ENCODE assay signal across 1 cellular context in genomic region chr3:69784854-69785523, GRCh38.
TF ChIP-seq lines count a peak whose summit lies in the region.

No MANE protein-coding gene starts in this region.

TF ChIP-seq in K562, 482 proteins besides CTCF, POLR2A, EP300 and RAD21 (continued from another document and continues in another):
- TF ChIP-seq FOXP1 (CRISPR knock-in tag; IDR thresholded peaks at IDR 0.05), result no peak
- TF ChIP-seq, protein P1, sequence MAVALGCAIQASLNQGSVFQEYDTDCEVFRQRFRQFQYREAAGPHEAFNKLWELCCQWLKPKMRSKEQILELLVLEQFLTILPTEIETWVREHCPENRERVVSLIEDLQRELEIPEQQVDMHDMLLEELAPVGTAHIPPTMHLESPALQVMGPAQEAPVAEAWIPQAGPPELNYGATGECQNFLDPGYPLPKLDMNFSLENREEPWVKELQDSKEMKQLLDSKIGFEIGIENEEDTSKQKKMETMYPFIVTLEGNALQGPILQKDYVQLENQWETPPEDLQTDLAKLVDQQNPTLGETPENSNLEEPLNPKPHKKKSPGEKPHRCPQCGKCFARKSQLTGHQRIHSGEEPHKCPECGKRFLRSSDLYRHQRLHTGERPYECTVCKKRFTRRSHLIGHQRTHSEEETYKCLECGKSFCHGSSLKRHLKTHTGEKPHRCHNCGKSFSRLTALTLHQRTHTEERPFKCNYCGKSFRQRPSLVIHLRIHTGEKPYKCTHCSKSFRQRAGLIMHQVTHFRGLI (CRISPR knock-in tag; IDR thresholded peaks at IDR 0.05), result no peak
- TF ChIP-seq TOE1 (IDR thresholded peaks at IDR 0.05; ENCODE audit: borderline replicate concordance), result peak; percentile 81; the same call in 1 of the 2 replicates
- TF ChIP-seq TOE1 (CRISPR knock-in tag; IDR thresholded peaks at IDR 0.05; ENCODE audit: borderline replicate concordance, low read depth), result no peak
- TF ChIP-seq THAP7 (CRISPR knock-in tag; IDR thresholded peaks at IDR 0.05), result no peak
- TF ChIP-seq SIN3B (IDR thresholded peaks at IDR 0.05; ENCODE audit: low read depth), result no peak
- TF ChIP-seq ZNF507 (tag; conservative IDR thresholded peaks at IDR 0.05), result no peak
- TF ChIP-seq, protein P2, sequence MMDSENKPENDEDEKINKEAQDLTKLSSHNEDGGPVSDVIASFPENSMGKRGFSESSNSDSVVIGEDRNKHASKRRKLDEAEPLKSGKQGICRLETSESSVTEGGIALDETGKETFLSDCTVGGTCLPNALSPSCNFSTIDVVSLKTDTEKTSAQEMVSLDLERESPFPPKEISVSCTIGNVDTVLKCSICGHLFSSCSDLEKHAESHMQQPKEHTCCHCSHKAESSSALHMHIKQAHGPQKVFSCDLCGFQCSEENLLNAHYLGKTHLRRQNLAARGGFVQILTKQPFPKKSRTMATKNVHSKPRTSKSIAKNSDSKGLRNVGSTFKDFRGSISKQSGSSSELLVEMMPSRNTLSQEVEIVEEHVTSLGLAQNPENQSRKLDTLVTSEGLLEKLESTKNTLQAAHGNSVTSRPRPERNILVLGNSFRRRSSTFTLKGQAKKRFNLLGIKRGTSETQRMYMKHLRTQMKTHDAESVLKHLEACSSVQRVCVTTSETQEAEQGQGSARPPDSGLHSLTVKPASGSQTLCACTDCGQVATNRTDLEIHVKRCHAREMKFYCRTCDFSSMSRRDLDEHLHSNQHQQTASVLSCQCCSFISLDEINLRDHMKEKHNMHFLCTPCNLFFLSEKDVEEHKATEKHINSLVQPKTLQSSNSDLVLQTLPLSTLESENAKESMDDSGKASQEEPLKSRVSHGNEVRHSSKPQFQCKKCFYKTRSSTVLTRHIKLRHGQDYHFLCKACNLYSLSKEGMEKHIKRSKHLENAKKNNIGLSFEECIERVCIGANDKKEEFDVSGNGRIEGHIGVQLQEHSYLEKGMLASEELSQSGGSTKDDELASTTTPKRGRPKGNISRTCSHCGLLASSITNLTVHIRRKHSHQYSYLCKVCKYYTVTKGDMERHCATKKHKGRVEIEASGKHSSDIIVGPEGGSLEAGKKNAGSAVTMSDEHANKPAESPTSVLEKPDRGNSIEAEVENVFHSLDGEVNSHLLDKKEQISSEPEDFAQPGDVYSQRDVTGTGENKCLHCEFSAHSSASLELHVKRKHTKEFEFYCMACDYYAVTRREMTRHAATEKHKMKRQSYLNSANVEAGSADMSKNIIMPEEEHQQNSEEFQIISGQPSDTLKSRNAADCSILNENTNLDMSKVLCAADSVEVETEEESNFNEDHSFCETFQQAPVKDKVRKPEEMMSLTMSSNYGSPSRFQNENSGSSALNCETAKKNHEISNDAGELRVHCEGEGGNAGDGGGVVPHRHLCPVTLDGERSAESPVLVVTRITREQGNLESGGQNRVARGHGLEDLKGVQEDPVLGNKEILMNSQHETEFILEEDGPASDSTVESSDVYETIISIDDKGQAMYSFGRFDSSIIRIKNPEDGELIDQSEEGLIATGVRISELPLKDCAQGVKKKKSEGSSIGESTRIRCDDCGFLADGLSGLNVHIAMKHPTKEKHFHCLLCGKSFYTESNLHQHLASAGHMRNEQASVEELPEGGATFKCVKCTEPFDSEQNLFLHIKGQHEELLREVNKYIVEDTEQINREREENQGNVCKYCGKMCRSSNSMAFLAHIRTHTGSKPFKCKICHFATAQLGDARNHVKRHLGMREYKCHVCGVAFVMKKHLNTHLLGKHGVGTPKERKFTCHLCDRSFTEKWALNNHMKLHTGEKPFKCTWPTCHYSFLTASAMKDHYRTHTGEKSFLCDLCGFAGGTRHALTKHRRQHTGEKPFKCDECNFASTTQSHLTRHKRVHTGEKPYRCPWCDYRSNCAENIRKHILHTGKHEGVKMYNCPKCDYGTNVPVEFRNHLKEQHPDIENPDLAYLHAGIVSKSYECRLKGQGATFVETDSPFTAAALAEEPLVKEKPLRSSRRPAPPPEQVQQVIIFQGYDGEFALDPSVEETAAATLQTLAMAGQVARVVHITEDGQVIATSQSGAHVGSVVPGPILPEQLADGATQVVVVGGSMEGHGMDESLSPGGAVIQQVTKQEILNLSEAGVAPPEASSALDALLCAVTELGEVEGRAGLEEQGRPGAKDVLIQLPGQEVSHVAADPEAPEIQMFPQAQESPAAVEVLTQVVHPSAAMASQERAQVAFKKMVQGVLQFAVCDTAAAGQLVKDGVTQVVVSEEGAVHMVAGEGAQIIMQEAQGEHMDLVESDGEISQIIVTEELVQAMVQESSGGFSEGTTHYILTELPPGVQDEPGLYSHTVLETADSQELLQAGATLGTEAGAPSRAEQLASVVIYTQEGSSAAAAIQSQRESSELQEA (IDR thresholded peaks at IDR 0.05; ENCODE audit: low read depth), result no peak
- no peak for TF ChIP-seq TEAD4 (IDR thresholded peaks at IDR 0.05; ENCODE audit: low read length)
- TF ChIP-seq TEAD4 (CRISPR knock-in tag; IDR thresholded peaks at IDR 0.05; ENCODE audit: borderline replicate concordance), result no peak
- no peak for TF ChIP-seq KLF16 (IDR thresholded peaks at IDR 0.05)
- no peak for TF ChIP-seq SUPT5H (IDR thresholded peaks at IDR 0.05)
- TF ChIP-seq ETS2 (tag; IDR thresholded peaks at IDR 0.05; ENCODE audit: borderline replicate concordance, poor library complexity, severe bottlenecking), result no peak
- no peak for TF ChIP-seq RBM22 (IDR thresholded peaks at IDR 0.05; ENCODE audit: low read depth, low read length, poor library complexity, severe bottlenecking)
- TF ChIP-seq, protein P3, sequence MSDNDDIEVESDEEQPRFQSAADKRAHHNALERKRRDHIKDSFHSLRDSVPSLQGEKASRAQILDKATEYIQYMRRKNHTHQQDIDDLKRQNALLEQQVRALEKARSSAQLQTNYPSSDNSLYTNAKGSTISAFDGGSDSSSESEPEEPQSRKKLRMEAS (CRISPR knock-in tag; IDR thresholded peaks at IDR 0.05), result no peak
- no peak for TF ChIP-seq GMEB1 (CRISPR knock-in tag; IDR thresholded peaks at IDR 0.05)
- no peak for TF ChIP-seq PBX2 (CRISPR knock-in tag; IDR thresholded peaks at IDR 0.05; ENCODE audit: low read depth)
- 0 out of 2 replicates have a peak, but pooled peaks have one; percentile 21 for TF ChIP-seq PBX2 (tag; conservative IDR thresholded peaks at IDR 0.05; ENCODE audit: low read depth)
- peak; percentile 46 for TF ChIP-seq ARID1B (IDR thresholded peaks at IDR 0.05)
- TF ChIP-seq FOXM1 (IDR thresholded peaks at IDR 0.05; ENCODE audit: low read depth), result no peak
- no peak for TF ChIP-seq FOXM1 (CRISPR knock-in tag; IDR thresholded peaks at IDR 0.05; ENCODE audit: low read depth)
- no peak for TF ChIP-seq NFE2L1 (tag; IDR thresholded peaks at IDR 0.05; ENCODE audit: borderline replicate concordance, low read depth)
- TF ChIP-seq EZH2 (IDR thresholded peaks at IDR 0.05; ENCODE audit: borderline replicate concordance, low read depth, low read length), result no peak
- TF ChIP-seq, protein P4, sequence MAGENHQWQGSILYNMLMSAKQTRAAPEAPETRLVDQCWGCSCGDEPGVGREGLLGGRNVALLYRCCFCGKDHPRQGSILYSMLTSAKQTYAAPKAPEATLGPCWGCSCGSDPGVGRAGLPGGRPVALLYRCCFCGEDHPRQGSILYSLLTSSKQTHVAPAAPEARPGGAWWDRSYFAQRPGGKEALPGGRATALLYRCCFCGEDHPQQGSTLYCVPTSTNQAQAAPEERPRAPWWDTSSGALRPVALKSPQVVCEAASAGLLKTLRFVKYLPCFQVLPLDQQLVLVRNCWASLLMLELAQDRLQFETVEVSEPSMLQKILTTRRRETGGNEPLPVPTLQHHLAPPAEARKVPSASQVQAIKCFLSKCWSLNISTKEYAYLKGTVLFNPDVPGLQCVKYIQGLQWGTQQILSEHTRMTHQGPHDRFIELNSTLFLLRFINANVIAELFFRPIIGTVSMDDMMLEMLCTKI (IDR thresholded peaks at IDR 0.05; ENCODE audit: partially characterized antibody), result no peak
- no peak for TF ChIP-seq TSC22D4 (tag; IDR thresholded peaks at IDR 0.05)
- no peak for TF ChIP-seq ZFPM2 (CRISPR knock-in tag; IDR thresholded peaks at IDR 0.05)
- no peak for TF ChIP-seq HDAC3 (IDR thresholded peaks at IDR 0.05; ENCODE audit: borderline replicate concordance, partially characterized antibody)
- no peak for TF ChIP-seq IFI16 (CRISPR knock-in tag; IDR thresholded peaks at IDR 0.05)
- no peak for TF ChIP-seq GTF2A2 (tag; IDR thresholded peaks at IDR 0.05)
- TF ChIP-seq ZNF395 (CRISPR knock-in tag; IDR thresholded peaks at IDR 0.05), result no peak
- no peak for TF ChIP-seq ZNF217 (CRISPR knock-in tag; IDR thresholded peaks at IDR 0.05)
- TF ChIP-seq, protein P5, sequence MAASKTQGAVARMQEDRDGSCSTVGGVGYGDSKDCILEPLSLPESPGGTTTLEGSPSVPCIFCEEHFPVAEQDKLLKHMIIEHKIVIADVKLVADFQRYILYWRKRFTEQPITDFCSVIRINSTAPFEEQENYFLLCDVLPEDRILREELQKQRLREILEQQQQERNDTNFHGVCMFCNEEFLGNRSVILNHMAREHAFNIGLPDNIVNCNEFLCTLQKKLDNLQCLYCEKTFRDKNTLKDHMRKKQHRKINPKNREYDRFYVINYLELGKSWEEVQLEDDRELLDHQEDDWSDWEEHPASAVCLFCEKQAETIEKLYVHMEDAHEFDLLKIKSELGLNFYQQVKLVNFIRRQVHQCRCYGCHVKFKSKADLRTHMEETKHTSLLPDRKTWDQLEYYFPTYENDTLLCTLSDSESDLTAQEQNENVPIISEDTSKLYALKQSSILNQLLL (CRISPR knock-in tag; IDR thresholded peaks at IDR 0.05; ENCODE audit: borderline replicate concordance), result no peak
- no peak for TF ChIP-seq ZNF780A (CRISPR knock-in tag; IDR thresholded peaks at IDR 0.05)
- TF ChIP-seq MYBL2 (IDR thresholded peaks at IDR 0.05; ENCODE audit: low read depth), result no peak
- no peak for TF ChIP-seq MYBL2 (CRISPR knock-in tag; IDR thresholded peaks at IDR 0.05; ENCODE audit: borderline replicate concordance)
- no peak for TF ChIP-seq ILK (tag; IDR thresholded peaks at IDR 0.05; ENCODE audit: borderline replicate concordance, low read depth)
- TF ChIP-seq FOXK2 (conservative IDR thresholded peaks at IDR 0.05 in 1 of 2, IDR thresholded peaks at IDR 0.05 in 1 of 2; ENCODE audit: low read depth in 2 of 2), result peak in 1 of 2 experiments; percentile 30; a peak in 1 of 4 replicates
- TF ChIP-seq DMBX1 (CRISPR knock-in tag; IDR thresholded peaks at IDR 0.05; ENCODE audit: borderline replicate concordance), result no peak
- TF ChIP-seq MAFF (IDR thresholded peaks at IDR 0.05; ENCODE audit: low read length), result no peak
- no peak for TF ChIP-seq ERF (CRISPR knock-in tag; IDR thresholded peaks at IDR 0.05)
- TF ChIP-seq NCOA4 (IDR thresholded peaks at IDR 0.05; ENCODE audit: partially characterized antibody), result no peak
- no peak for TF ChIP-seq PHF8 (IDR thresholded peaks at IDR 0.05; ENCODE audit: borderline replicate concordance, low read length)
- no peak for TF ChIP-seq TFAM (CRISPR knock-in tag; conservative IDR thresholded peaks at IDR 0.05)
- TF ChIP-seq XRCC4 (IDR thresholded peaks at IDR 0.05; ENCODE audit: extremely low read depth, insufficient read depth, insufficient read length), result no peak
